ENCODE assay signal across 28 cellular contexts in genomic region chr4:40661803-40662202, GRCh38.
"Had no signal": no experiment of that assay in that cellular context is flagged by ENCODE, and none has a peak within 500 bp of the region (broad histone marks: within the 10 kb centered on the region; RNA-seq: fewer than 3 reads in every experiment).

No MANE protein-coding gene starts in this region.

- DNase-seq: activated CD4-positive, alpha-beta T cell treated with anti-CD3 and anti-CD28 coated beads for 36 hours; activated CD4-positive, CD25-positive, alpha-beta regulatory T cell; activated CD8-positive, alpha-beta memory T cell treated with anti-CD3 and anti-CD28 coated beads, Interleukin-2, amount 10 ng/mL, durations not matched to agents 7 days and 5 days; activated gamma-delta T cell treated with Interleukin-2 at 50 U/mL for 16 hours; activated T-cell treated with anti-CD3 and anti-CD28 coated beads, Interleukin-2, amount 50 U/mL, for 24 hours; aorta; caudate nucleus; colonic mucosa; NCI-H1092; NCI-H1417; NCI-H1694; NCI-H2029; NCI-H2107; NCI-H2171 treated with DMSO at 0.1 percent for 48 hours; NCI-H345; NCI-H510A; NCI-H526 treated with DMSO at 0.1 percent for 48 hours; NCI-H82; RPMI8226; T-cell; T-helper 2 cell; T1000 had no signal

- H3K4me3 Mint-ChIP-seq: activated CD4-positive, alpha-beta T cell treated with anti-CD3 and anti-CD28 coated beads for 36 hours; activated CD8-positive, alpha-beta memory T cell treated with anti-CD3 and anti-CD28 coated beads, Interleukin-2, amount 10 ng/mL, durations not matched to agents 7 days and 5 days; activated naive CD4-positive, alpha-beta T cell treated with anti-CD3 and anti-CD28 coated beads, Interleukin-2, amount 50 U/mL, for 24 hours; activated T-cell treated with anti-CD3 and anti-CD28 coated beads, Interleukin-2, amount 50 U/mL, for 24 hours; T-cell had no signal

- H3K9me3 Mint-ChIP-seq: activated naive CD4-positive, alpha-beta T cell treated with anti-CD3 and anti-CD28 coated beads, Interleukin-2, amount 50 U/mL, for 24 hours; activated T-cell treated with anti-CD3 and anti-CD28 coated beads, Interleukin-2, amount 50 U/mL, for 24 hours; T-cell had no signal

- ATAC-seq: activated CD4-positive, alpha-beta T cell treated with anti-CD3 and anti-CD28 coated beads for 36 hours; activated CD8-positive, alpha-beta memory T cell treated with anti-CD3 and anti-CD28 coated beads, Interleukin-2, amount 10 ng/mL, durations not matched to agents 7 days and 5 days; Panc1; Right ventricle myocardium inferior; T-cell had no signal

- H3K27me3 Mint-ChIP-seq: activated CD4-positive, alpha-beta T cell treated with anti-CD3 and anti-CD28 coated beads for 36 hours; activated CD8-positive, alpha-beta memory T cell treated with anti-CD3 and anti-CD28 coated beads, Interleukin-2, amount 10 ng/mL, durations not matched to agents 7 days and 5 days; activated naive CD4-positive, alpha-beta T cell treated with anti-CD3 and anti-CD28 coated beads, Interleukin-2, amount 50 U/mL, for 24 hours; activated T-cell treated with anti-CD3 and anti-CD28 coated beads, Interleukin-2, amount 50 U/mL, for 24 hours; T-cell had no signal

- H3K27ac Mint-ChIP-seq: activated CD4-positive, alpha-beta T cell treated with anti-CD3 and anti-CD28 coated beads for 36 hours; activated CD8-positive, alpha-beta memory T cell treated with anti-CD3 and anti-CD28 coated beads, Interleukin-2, amount 10 ng/mL, durations not matched to agents 7 days and 5 days; activated naive CD4-positive, alpha-beta T cell treated with anti-CD3 and anti-CD28 coated beads, Interleukin-2, amount 50 U/mL, for 24 hours; activated T-cell treated with anti-CD3 and anti-CD28 coated beads, Interleukin-2, amount 50 U/mL, for 24 hours; T-cell had no signal

- H3K27ac ChIP-seq: breast epithelium, colonic mucosa, SK-N-MC had no signal

- H3K27me3 ChIP-seq: breast epithelium, colonic mucosa had no signal

- H3K9me3 ChIP-seq: breast epithelium, colonic mucosa had no signal

- H3K4me1 ChIP-seq: breast epithelium, colonic mucosa had no signal

- H3K36me3 ChIP-seq: breast epithelium, colonic mucosa had no signal

- H3K36me3 Mint-ChIP-seq: activated CD8-positive, alpha-beta memory T cell treated with anti-CD3 and anti-CD28 coated beads, Interleukin-2, amount 10 ng/mL, durations not matched to agents 7 days and 5 days; activated naive CD4-positive, alpha-beta T cell treated with anti-CD3 and anti-CD28 coated beads, Interleukin-2, amount 50 U/mL, for 24 hours; T-cell had no signal

- H3K4me1 Mint-ChIP-seq: activated naive CD4-positive, alpha-beta T cell treated with anti-CD3 and anti-CD28 coated beads, Interleukin-2, amount 50 U/mL, for 24 hours; T-cell had no signal

- H3K4me3 ChIP-seq: breast epithelium, colonic mucosa, SK-N-MC had no signal

- FAIRE-seq: TTC549 had no signal
